23 cellular contexts compared by ENCODE assay signal in the genomic region with DNA sequence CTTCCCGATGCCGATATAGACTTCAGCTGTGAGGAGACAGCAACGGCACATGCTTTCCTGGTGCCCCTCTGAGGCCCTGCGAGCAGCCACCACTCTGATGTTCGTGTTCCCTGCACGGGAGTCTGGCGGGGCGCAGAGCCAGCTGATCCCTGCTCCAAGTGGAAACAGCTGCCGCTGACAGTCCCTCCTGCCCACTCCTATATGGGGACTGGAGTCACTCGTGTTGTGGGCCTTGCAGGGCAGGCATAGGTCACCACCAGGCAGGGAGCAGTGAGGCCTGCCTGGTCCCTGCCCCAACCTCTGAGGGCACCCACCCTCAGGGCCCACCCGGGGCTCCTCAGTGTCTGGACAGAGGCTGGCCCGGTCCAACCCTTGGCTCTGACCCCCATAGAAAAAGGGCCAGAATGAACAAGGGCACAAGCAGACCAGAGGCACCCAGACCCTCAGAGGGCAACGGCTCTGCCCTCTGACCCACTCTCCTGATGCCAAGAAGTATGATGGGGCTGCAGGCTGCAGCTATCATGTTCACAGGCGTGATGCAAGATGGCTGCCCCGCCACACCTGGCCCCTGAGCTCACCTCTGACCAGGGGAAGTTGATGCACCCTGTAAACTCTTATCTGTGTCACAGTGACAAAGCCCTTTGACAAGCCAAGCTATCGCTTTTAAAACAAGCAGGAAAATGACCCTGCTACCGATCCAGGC.
A peak's percentile ranks its signal among the peaks of the same experiment; 100 is the strongest.
DNase-seq lines count a peak whose midpoint lies in the region; ATAC-seq and TF ChIP-seq lines count a peak whose summit lies in the region.
"Had no signal": no experiment of that assay in that cellular context is flagged by ENCODE, and none has a peak within 500 bp of the region (broad histone marks: within the 10 kb centered on the region; RNA-seq: fewer than 3 reads in every experiment).

No MANE protein-coding gene starts in this region.

- no peak overlapping the region for H3K27ac Mint-ChIP-seq in activated CD4-positive, alpha-beta T cell treated with anti-CD3 and anti-CD28 coated beads, Interleukin-2, amount 10 ng/mL, durations not matched to agents 24 days and 14 days
- H3K27ac Mint-ChIP-seq: activated naive CD4-positive, alpha-beta T cell treated with anti-CD3 and anti-CD28 coated beads for 36 hours; activated T-cell treated with anti-CD3 and anti-CD28 coated beads, Interleukin-2, amount 50 U/mL, for 72 hours; nephron progenitor cell; progenitor cell of endocrine pancreas; T-helper 1 cell treated with Interleukin-12 subunit alpha and Interleukin-12 subunit beta and Interleukin-4 antibody, amounts not matched to agents 30 μg/mL and 1 μg/mL, for 36 hours had no signal

- H3K9me2 ChIP-seq in SK-N-SH = no peaks in the 10 kb centered on the region

- no peak for TF ChIP-seq CTCF in SK-N-SH (IDR thresholded peaks at IDR 0.05)
- TF ChIP-seq CTCF in left ventricle myocardium inferior (IDR thresholded peaks at IDR 0.05; ENCODE audit: borderline replicate concordance) = no peak
- TF ChIP-seq CTCF in upper lobe of right lung (IDR thresholded peaks at IDR 0.05) = no peak
- TF ChIP-seq CTCF in thyroid gland (IDR thresholded peaks at IDR 0.05) = no peak

- peak overlapping the region; percentile 57 for H3K23ac ChIP-seq in neuronal stem cell (ENCODE audit: low read depth, low read length, poor library complexity)

- H3K9ac ChIP-seq in SK-N-SH (no peak overlapping the region), neuronal stem cell (ENCODE audit: low read depth, low read length, poor library complexity) (peak overlapping the region; percentile 22)
- H3K9ac ChIP-seq: GM23248 had no signal

- no peak overlapping the region for H2BK120ac ChIP-seq in neuronal stem cell (ENCODE audit: low read depth, low read length)

- no peak for TF ChIP-seq EP300 in SK-N-SH (IDR thresholded peaks at IDR 0.05; ENCODE audit: borderline replicate concordance in 1 of 2, low read depth in 1 of 2, low read length in 1 of 2)

- H3K4me1 ChIP-seq in SK-N-SH (ENCODE audit: control insufficient read depth in 1 of 2, insufficient read depth in 2 of 2, low read depth in 1 of 2, low read length in 1 of 2) (peaks cover 0 to 36% of the 10 kb centered on the region in 2 experiments; a peak in 1 of 4 replicates), left ventricle myocardium inferior (peaks cover 83% of the 10 kb centered on the region), neuronal stem cell (ENCODE audit: control insufficient read depth in 2 of 2, insufficient read depth in 1 of 2, low read depth in 1 of 2, low read length in 2 of 2) (peaks cover 17 to 21% of the 10 kb centered on the region in 2 donors), upper lobe of right lung (peaks cover 4% of the 10 kb centered on the region), thyroid gland (no peaks in the 10 kb centered on the region)
- H3K4me1 ChIP-seq: Peyer's patch had no signal

- no peak overlapping the region for H4K91ac ChIP-seq in neuronal stem cell (ENCODE audit: low read depth, low read length, poor library complexity)

- no peaks in the 10 kb centered on the region for H3K9me3 Mint-ChIP-seq in activated CD4-positive, alpha-beta T cell treated with anti-CD3 and anti-CD28 coated beads, Interleukin-2, amount 10 ng/mL, durations not matched to agents 24 days and 14 days
- H3K9me3 Mint-ChIP-seq: activated naive CD4-positive, alpha-beta T cell treated with anti-CD3 and anti-CD28 coated beads for 36 hours; activated T-cell treated with anti-CD3 and anti-CD28 coated beads, Interleukin-2, amount 50 U/mL, for 72 hours; nephron progenitor cell; T-helper 1 cell treated with Interleukin-12 subunit alpha and Interleukin-12 subunit beta and Interleukin-4 antibody, amounts not matched to agents 30 μg/mL and 1 μg/mL, for 36 hours had no signal

- no peak overlapping the region for H3K14ac ChIP-seq in neuronal stem cell (ENCODE audit: low read length)

- no peak overlapping the region for H2BK15ac ChIP-seq in neuronal stem cell (ENCODE audit: low read length)

- H3K4me2 ChIP-seq in SK-N-SH = no peak overlapping the region
- no peak overlapping the region for H3K4me2 ChIP-seq in neuronal stem cell (ENCODE audit: insufficient read depth, low read length, poor library complexity, severe bottlenecking)

- no peaks in the 10 kb centered on the region for H3F3A ChIP-seq in SK-N-SH (replicated peaks; ENCODE audit: insufficient read depth)

- no peak overlapping the region for H3K4ac ChIP-seq in neuronal stem cell (ENCODE audit: low read length)

- H4K8ac ChIP-seq in neuronal stem cell (ENCODE audit: low read depth, low read length) = no peak overlapping the region

- H3K27me3 ChIP-seq in SK-N-SH (ENCODE audit: insufficient read depth) = no peaks in the 10 kb centered on the region
- H3K27me3 ChIP-seq in left ventricle myocardium inferior (ENCODE audit: low read depth) = no peaks in the 10 kb centered on the region
- H3K27me3 ChIP-seq in neuronal stem cell (ENCODE audit: control insufficient read depth in 3 of 3, insufficient read depth in 3 of 3, low read depth in 1 of 3, low read length in 3 of 3) = no peaks in the 10 kb centered on the region
- H3K27me3 ChIP-seq in upper lobe of right lung = no peaks in the 10 kb centered on the region
- no peaks in the 10 kb centered on the region for H3K27me3 ChIP-seq in thyroid gland
- H3K27me3 ChIP-seq: Peyer's patch had no signal

- ATAC-seq in SK-N-SH treated with all-trans-retinoic acid at 6 μM for 48 hours = no peak
- peak; percentile 14 for ATAC-seq in upper lobe of right lung
- ATAC-seq: left lobe of liver had no signal

- H3K27ac ChIP-seq in SK-N-SH (ENCODE audit: low read depth in 2 of 2, low read length in 1 of 2) = peak overlapping the region in 1 of 2 experiments; percentile 40; a peak in 1 of 4 replicates
- H3K27ac ChIP-seq in left ventricle myocardium inferior (replicated peaks) = peak overlapping the region; percentile 87
- H3K27ac ChIP-seq in neuronal stem cell (replicated peaks; ENCODE audit: low read length) = no peak overlapping the region
- H3K27ac ChIP-seq in upper lobe of right lung = peak overlapping the region; percentile 73
- H3K27ac ChIP-seq in thyroid gland = no peak overlapping the region
- H3K27ac ChIP-seq: GM23248, Peyer's patch had no signal

- H2BK5ac ChIP-seq in neuronal stem cell (ENCODE audit: low read length) = no peak overlapping the region

- peak overlapping the region; percentile 4 for H2AK5ac ChIP-seq in neuronal stem cell (ENCODE audit: low read depth, low read length)

- no peaks in the 10 kb centered on the region for H3K79me1 ChIP-seq in neuronal stem cell (ENCODE audit: low read depth, low read length)

- DNase-seq in SK-N-SH (peak; percentile 68), left ventricle myocardium inferior (peak; percentile 78), neuronal stem cell (ENCODE audit: low spot score) (no peak), upper lobe of right lung (peak; percentile 63), activated gamma-delta T cell treated with Interleukin-2 at 50 U/mL for 16 hours (no peak), thyroid gland (no peak)
- DNase-seq in activated CD4-positive, alpha-beta T cell treated with anti-CD3 and anti-CD28 coated beads, Interleukin-2, amount 10 ng/mL, durations not matched to agents 24 days and 14 days = no peak
- DNase-seq: activated naive CD4-positive, alpha-beta T cell treated with anti-CD3 and anti-CD28 coated beads for 36 hours; activated T-cell treated with anti-CD3 and anti-CD28 coated beads, Interleukin-2, amount 50 U/mL, for 72 hours; AML-193; amniotic stem cell; dermis blood vessel endothelial cell; DMS153; GM23248; KG1; NCI-H524 treated with DMSO at 0.1 percent for 48 hours; nephron progenitor cell; stimulated activated CD4-positive, alpha-beta T cell treated with anti-CD3 and anti-CD28 coated beads, Interleukin-1b, Interleukin-23, amount 100 ng/mL, for 48 hours had no signal

- no peaks in the 10 kb centered on the region for H3K9me3 ChIP-seq in SK-N-SH
- H3K9me3 ChIP-seq in left ventricle myocardium inferior (replicated peaks) = no peaks in the 10 kb centered on the region
- no peaks in the 10 kb centered on the region for H3K9me3 ChIP-seq in neuronal stem cell (replicated peaks in 1 of 2; ENCODE audit: control insufficient read depth in 2 of 2, insufficient read depth in 1 of 2, low read depth in 1 of 2, low read length in 2 of 2)
- H3K9me3 ChIP-seq in upper lobe of right lung = no peaks in the 10 kb centered on the region
- no peaks in the 10 kb centered on the region for H3K9me3 ChIP-seq in thyroid gland
- H3K9me3 ChIP-seq: Peyer's patch had no signal

- TF ChIP-seq RAD21 in SK-N-SH (IDR thresholded peaks at IDR 0.05; ENCODE audit: low read length) = peak; percentile 34

- H3K36me3 ChIP-seq in SK-N-SH (replicated peaks in 1 of 2; ENCODE audit: control insufficient read depth in 1 of 2, insufficient read depth in 2 of 2, low read length in 1 of 2) = peaks cover 0 to 10% of the 10 kb centered on the region in 2 experiments
- peaks cover 13% of the 10 kb centered on the region for H3K36me3 ChIP-seq in left ventricle myocardium inferior
- peaks cover 0 to 9% of the 10 kb centered on the region in 2 donors for H3K36me3 ChIP-seq in neuronal stem cell (replicated peaks in 1 of 2; ENCODE audit: control insufficient read depth in 2 of 2, insufficient read depth in 2 of 2, low read length in 2 of 2)
- H3K36me3 ChIP-seq in upper lobe of right lung = no peaks in the 10 kb centered on the region
- H3K36me3 ChIP-seq in thyroid gland = peaks cover 0 to 3% of the 10 kb centered on the region in 2 donors
- H3K36me3 ChIP-seq: Peyer's patch had no signal

- no peaks in the 10 kb centered on the region for H3K4me1 Mint-ChIP-seq in activated CD4-positive, alpha-beta T cell treated with anti-CD3 and anti-CD28 coated beads, Interleukin-2, amount 10 ng/mL, durations not matched to agents 24 days and 14 days

- no peak overlapping the region for H2AFZ ChIP-seq in SK-N-SH (ENCODE audit: low read depth)
- H2AFZ ChIP-seq in neuronal stem cell (ENCODE audit: low read length) = no peak overlapping the region
- H2AFZ ChIP-seq: GM23248 had no signal

- no peak overlapping the region for H2BK12ac ChIP-seq in neuronal stem cell (ENCODE audit: low read length)

- POLR2A ChIA-PET in SK-N-SH (lab: Yijun Ruan, JAX) = no interaction called here

- H3K4me3 ChIP-seq in SK-N-SH (ENCODE audit: low read depth in 2 of 2, low read length in 1 of 2) (no peak overlapping the region), left ventricle myocardium inferior (no peak overlapping the region), neuronal stem cell (ENCODE audit: low read length in 2 of 2) (no peak overlapping the region), upper lobe of right lung (no peak overlapping the region), thyroid gland (replicated peaks in 1 of 3) (no peak overlapping the region)
- H3K4me3 ChIP-seq: GM23248, Peyer's patch had no signal

- CTCF ChIA-PET in SK-N-SH (lab: Yijun Ruan, JAX) = interaction anchor here (1.6 to 2.2 kb wide), 3 partner anchors 13 to 179 kb away, joined by 3 to 9 read pairs (median 7); no protein-coding TSS in a partner anchor

- no peaks in the 10 kb centered on the region for H4K20me1 ChIP-seq in SK-N-SH (ENCODE audit: insufficient read depth)

- H3K36me3 Mint-ChIP-seq in activated CD4-positive, alpha-beta T cell treated with anti-CD3 and anti-CD28 coated beads, Interleukin-2, amount 10 ng/mL, durations not matched to agents 24 days and 14 days (ENCODE audit: low read depth) = no peaks in the 10 kb centered on the region

- peak overlapping the region; percentile 25 for H3K18ac ChIP-seq in neuronal stem cell (ENCODE audit: low read length)

- no peaks in the 10 kb centered on the region for H3K79me2 ChIP-seq in SK-N-SH (ENCODE audit: insufficient read depth)

- TF ChIP-seq POLR2A in thyroid gland (IDR thresholded peaks at IDR 0.05) = no peak

- WGBS in SK-N-SH (ENCODE audit: low lambda C conversion rate) = 83% methylated on average over 11 of the region's 17 CpGs
- WGBS in neuronal stem cell (ENCODE audit: extremely low coverage in 2 of 2, insufficient read length in 2 of 2, insufficient replicate concordance in 1 of 2), 2 donors = no CpG with 5 or more reads among the region's 17 CpGs
- WGBS in thyroid gland, 2 donors = 69 to 83% methylated on average over 2 to 10 of the region's 17 CpGs

- no peak overlapping the region for H3K4me3 Mint-ChIP-seq in activated CD4-positive, alpha-beta T cell treated with anti-CD3 and anti-CD28 coated beads, Interleukin-2, amount 10 ng/mL, durations not matched to agents 24 days and 14 days
- H3K4me3 Mint-ChIP-seq: activated naive CD4-positive, alpha-beta T cell treated with anti-CD3 and anti-CD28 coated beads for 36 hours; activated T-cell treated with anti-CD3 and anti-CD28 coated beads, Interleukin-2, amount 50 U/mL, for 72 hours; nephron progenitor cell; T-helper 1 cell treated with Interleukin-12 subunit alpha and Interleukin-12 subunit beta and Interleukin-4 antibody, amounts not matched to agents 30 μg/mL and 1 μg/mL, for 36 hours had no signal

- intact Hi-C loops in left ventricle myocardium inferior (cut with micrococcal nuclease) = no loop called here
- intact Hi-C loops in upper lobe of right lung (cut with DNase I) = no loop called here
- intact Hi-C loops in thyroid gland (cut with DNase I) = no loop called here
- intact Hi-C loops in activated CD4-positive, alpha-beta T cell treated with anti-CD3 and anti-CD28 coated beads, Interleukin-2, amount 10 ng/mL, durations not matched to agents 24 days and 14 days (cut with micrococcal nuclease) = no loop called here

- no peaks in the 10 kb centered on the region for H3K27me3 Mint-ChIP-seq in activated CD4-positive, alpha-beta T cell treated with anti-CD3 and anti-CD28 coated beads, Interleukin-2, amount 10 ng/mL, durations not matched to agents 24 days and 14 days
- H3K27me3 Mint-ChIP-seq: progenitor cell of endocrine pancreas had no signal

Comparison
In these comparisons a context has a peak if more than half of its experiments do, and no peak if none do; other contexts are left out.
1. DNase-seq: peak in SK-N-SH (single experiment), left ventricle myocardium inferior (single experiment) and upper lobe of right lung (single experiment); none in neuronal stem cell (single experiment), activated gamma-delta T cell treated with Interleukin-2 at 50 U/mL for 16 hours (single experiment), thyroid gland (0 of 2) and activated CD4-positive, alpha-beta T cell treated with anti-CD3 and anti-CD28 coated beads, Interleukin-2, amount 10 ng/mL, durations not matched to agents 24 days and 14 days (single experiment).
2. H3K27ac ChIP-seq: peak in left ventricle myocardium inferior (single experiment) and upper lobe of right lung (single experiment); none in neuronal stem cell (single experiment) and thyroid gland (0 of 3).